ENCODE assay signal across 14 cellular contexts in the genomic region with DNA sequence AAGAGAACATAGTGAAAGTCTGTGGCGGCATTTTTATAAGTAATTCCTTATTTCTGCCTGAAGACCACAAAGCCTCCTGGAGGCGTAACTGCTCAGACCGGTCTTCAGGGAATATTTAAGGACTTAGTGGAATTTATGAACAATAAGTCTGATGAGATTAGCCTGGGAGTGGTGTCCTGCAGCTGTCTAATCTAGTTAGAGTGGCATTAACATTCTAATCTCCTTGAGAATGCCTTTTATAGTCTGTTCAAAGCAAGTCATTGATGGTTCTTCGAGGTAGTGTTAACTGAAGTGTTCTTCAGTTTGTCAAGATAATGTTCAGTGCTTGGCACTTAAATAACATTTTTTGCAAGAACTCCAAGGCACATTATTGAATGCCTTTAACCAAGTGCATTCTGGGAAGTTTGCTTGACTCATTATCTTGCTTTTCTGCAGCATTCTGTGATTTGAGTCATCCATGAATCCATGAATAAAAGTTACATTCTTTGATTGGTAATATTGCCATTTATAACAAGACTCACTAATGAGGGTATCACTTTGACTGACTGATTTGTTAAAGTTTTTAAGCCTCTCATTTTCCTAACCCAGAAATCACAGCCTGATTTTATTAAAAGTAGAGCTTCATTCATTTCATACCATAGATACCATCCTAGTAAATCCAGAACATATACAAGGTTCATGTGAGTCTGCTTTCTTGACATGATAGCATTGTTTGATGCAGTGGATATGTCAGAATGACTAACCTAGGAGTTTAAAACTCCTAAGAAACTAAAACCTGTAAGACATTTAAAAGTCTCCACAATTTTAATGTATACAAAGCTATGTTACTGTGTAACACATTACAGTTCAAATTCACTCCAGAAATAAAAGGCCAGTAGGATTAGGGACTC. TPM values are rescaled to one million over a fixed set of nuclear protein-coding genes. Genes with fewer than 3 reads are reported as not detected.
DNase-seq lines count a peak whose midpoint lies in the region; ATAC-seq, FAIRE-seq and TF ChIP-seq lines count a peak whose summit lies in the region.
"Had no signal": no experiment of that assay in that cellular context is flagged by ENCODE, and none has a peak within 500 bp of the region (broad histone marks: within the 10 kb centered on the region; RNA-seq: fewer than 3 reads in every experiment).

No MANE protein-coding gene starts in this region.

- no peak overlapping the region for H3K27ac ChIP-seq in HepG2 (ENCODE audit: extremely low read length, insufficient read depth, low read length)
- H3K27ac ChIP-seq in right lobe of liver = no peak overlapping the region

- CTCF ChIA-PET in HepG2 (lab: Yijun Ruan, JAX; ENCODE audit: low intra/inter-chr PET ratio, low total read pairs) = no interaction called here

- TF ChIP-seq RAD21 in HepG2 (CRISPR knock-in tag; IDR thresholded peaks at IDR 0.05) = no peak

- H3K9me3 ChIP-seq in HepG2 (ENCODE audit: low read length) = no peaks in the 10 kb centered on the region
- H3K9me3 ChIP-seq in right lobe of liver = no peaks in the 10 kb centered on the region

- no peaks in the 10 kb centered on the region for H3K4me1 ChIP-seq in HepG2 (ENCODE audit: insufficient read depth, low read length)
- H3K4me1 ChIP-seq in right lobe of liver = no peaks in the 10 kb centered on the region

- TF ChIP-seq EP300 in HepG2 (IDR thresholded peaks at IDR 0.05; ENCODE audit: low read depth in 2 of 2, low read length in 2 of 2) = no peak
- TF ChIP-seq EP300 in HepG2 (CRISPR knock-in tag; IDR thresholded peaks at IDR 0.05; ENCODE audit: borderline replicate concordance) = no peak

- H3K9ac ChIP-seq in HepG2 (ENCODE audit: insufficient read depth, low read depth, low read length) = no peak overlapping the region

- DNase-seq in HepG2 (ENCODE audit: low spot score) (no peak), right lobe of liver (no peak), NCI-H82 (lab: John Stamatoyannopoulos, UW) (peak; percentile 97), left cardiac atrium (no peak), DMS 273 treated with DMSO at 0.1 percent for 48 hours (lab: John Stamatoyannopoulos, UW) (no peak), COR-L47 (lab: John Stamatoyannopoulos, UW) (no peak)
- DNase-seq: C1 segment of cervical spinal cord, immature natural killer cell, MM.1S, NCI-H2029 treated with DMSO at 0.1 percent for 48 hours, NCI-H748 treated with DMSO at 0.1 percent for 48 hours had no signal

- H3K36me3 ChIP-seq in HepG2 (replicated peaks in 1 of 2; ENCODE audit: control insufficient read depth in 1 of 2, insufficient read depth in 2 of 2, low read length in 2 of 2) = peaks cover 27 to 83% of the 10 kb centered on the region in 2 experiments
- H3K36me3 ChIP-seq in right lobe of liver = peaks cover 40 to 100% (median 71%) of the 10 kb centered on the region in 4 donors

- H3K27me3 ChIP-seq in HepG2 (ENCODE audit: control insufficient read depth in 1 of 2, insufficient read depth in 2 of 2, low read length in 2 of 2) (no peaks in the 10 kb centered on the region), right lobe of liver (no peaks in the 10 kb centered on the region)

- TF ChIP-seq CTCF in HepG2 (CRISPR knock-in tag; IDR thresholded peaks at IDR 0.05) (no peak), right lobe of liver (IDR thresholded peaks at IDR 0.05) (no peak)

- in situ Hi-C loops in HepG2 (cut with HindIII; ENCODE audit: extremely low pct_ligation_motif_present, low pct_unique_long_range_greater_than_20kb) = no loop called here

- intact Hi-C loops in HepG2 (cut with micrococcal nuclease; ENCODE audit: unreplicated experiment) (no loop called here), right lobe of liver (cut with DNase I) (no loop called here), left cardiac atrium (cut with DNase I) (no loop called here)

- no peak overlapping the region for H3K4me3 ChIP-seq in HepG2 (replicated peaks in 1 of 3; ENCODE audit: insufficient read depth in 1 of 3, low read depth in 2 of 3, low read length in 3 of 3)
- no peak overlapping the region for H3K4me3 ChIP-seq in right lobe of liver

- H3K79me2 ChIP-seq in HepG2 (ENCODE audit: insufficient read depth, low read length) = peaks cover 5% of the 10 kb centered on the region

- BruUV-seq in HepG2 (replicated peaks; lab: Mats Ljungman, UMichigan) = no TSS peak

- H3K4me2 ChIP-seq in HepG2 (ENCODE audit: low read depth, low read length) = no peak overlapping the region

- FAIRE-seq in HepG2 (lab: Jason Lieb, UNC) = no peak
- FAIRE-seq: colon, RCC 7860 had no signal

- ATAC-seq in HepG2 (no peak), right lobe of liver (no peak), left cardiac atrium (peak; percentile 27 to 64), GM21717 (IDR thresholded peaks at IDR 0.05; ENCODE audit: unreplicated experiment) (no peak)

- H4K20me1 ChIP-seq in HepG2 (ENCODE audit: insufficient read depth, low read length) = no peaks in the 10 kb centered on the region

- POLR2A ChIA-PET in HepG2 (lab: Yijun Ruan, JAX) = interaction anchor here (1.7 kb wide), 1 partner anchor 19 kb away, joined by 4 read pairs; no protein-coding TSS in a partner anchor

- no peak for TF ChIP-seq POLR2A in HepG2 (IDR thresholded peaks at IDR 0.05; ENCODE audit: insufficient read depth in 1 of 2, low read depth in 2 of 2, low read length in 2 of 2)
- TF ChIP-seq POLR2A in right lobe of liver (IDR thresholded peaks at IDR 0.05) = no peak

- no peak overlapping the region for H2AFZ ChIP-seq in HepG2 (ENCODE audit: low read length)

- WGBS in HepG2 (ENCODE audit: low lambda C conversion rate) = 98% methylated on average over 4 of the region's 4 CpGs
- 97% methylated on average over 4 of the region's 4 CpGs for WGBS in right lobe of liver (ENCODE audit: insufficient coverage, low coverage, low lambda C conversion rate, missing lambda C conversion rate)

TF ChIP-seq in HepG2, 621 proteins besides CTCF, POLR2A, EP300 and RAD21:
- no peak for TF ChIP-seq ZNF773 (CRISPR knock-in tag; IDR thresholded peaks at IDR 0.05; ENCODE audit: borderline replicate concordance)
- TF ChIP-seq RBFOX2 (IDR thresholded peaks at IDR 0.05; ENCODE audit: low read depth, low read length) = peak; percentile 47

RNA-seq across cellular contexts. Expression of gene RBM5, which starts 12.5 kb away (rescaled TPM):
- total RNA-seq in HepG2 (2016; rRNA removed; fragmentation: Illumina TruSeq; extraction: Trizol) (65.0 and 106 TPM in 2 replicates), right lobe of liver (10 to 100 TPM; 42.1 to 62.4 (median 46.4) TPM), left cardiac atrium (10 to 100 TPM; 66.6 to 69.7 TPM)
- total RNA-seq in HepG2 (2016; cell fraction: cytosol; rRNA removed; fragmentation: Illumina TruSeq; extraction: Trizol; ENCODE audit: low read depth) = 28.2 and 29.4 TPM in 2 replicates
- total RNA-seq in HepG2 (2016; cell fraction: insoluble cytoplasmic fraction; rRNA removed; fragmentation: Illumina TruSeq; extraction: Trizol) = 57.8 and 102 TPM in 2 replicates
- total RNA-seq in HepG2 (2016; cell fraction: membrane; rRNA removed; fragmentation: Illumina TruSeq; extraction: Trizol) = 21.6 and 27.7 TPM in 2 replicates
- total RNA-seq in HepG2 (2016; cell fraction: nucleus; rRNA removed; fragmentation: Illumina TruSeq; extraction: Trizol) = 176 and 216 TPM in 2 replicates
- polyA plus RNA-seq in HepG2 (2011; rRNA removed) = 204 and 254 TPM in 2 replicates
- polyA plus RNA-seq in HepG2 (2011; cell fraction: cytosol; rRNA removed) = 65.2 and 69.9 TPM in 2 replicates
- 615 and 653 TPM in 2 replicates for polyA plus RNA-seq in HepG2 (2011; cell fraction: nucleus; rRNA removed)
- 78.9 and 117 TPM in 2 replicates for polyA plus RNA-seq in HepG2 (2012)
- polyA plus RNA-seq in HepG2 (2016; cell fraction: cytosol; fragmentation: Illumina TruSeq; extraction: Trizol; ENCODE audit: low read depth) = 2.8 and 3.1 TPM in 2 replicates
- 44.4 and 46.1 TPM in 2 replicates for polyA plus RNA-seq in HepG2 (2016; cell fraction: insoluble cytoplasmic fraction; fragmentation: Illumina TruSeq; extraction: Trizol; ENCODE audit: low read depth)
- polyA plus RNA-seq in HepG2 (2016; cell fraction: membrane; fragmentation: Illumina TruSeq; extraction: Trizol; ENCODE audit: low read depth) = 4.0 and 7.3 TPM in 2 replicates
- 371 and 412 TPM in 2 replicates for polyA plus RNA-seq in HepG2 (2016; cell fraction: nucleus; fragmentation: Illumina TruSeq; extraction: Trizol; ENCODE audit: insufficient read depth, low read depth)
- polyA minus RNA-seq in HepG2 (2011; rRNA and poly(A)+ RNA removed; ENCODE audit: low replicate concordance) = 201 and 212 TPM in 2 replicates
- polyA minus RNA-seq in HepG2 (2011; cell fraction: cytosol; rRNA and poly(A)+ RNA removed) = 50.6 and 64.3 TPM in 2 replicates
- polyA minus RNA-seq in HepG2 (2011; cell fraction: nucleus; rRNA and poly(A)+ RNA removed) = 340 and 438 TPM in 2 replicates

RNA-seq across cellular contexts. Expression of gene SEMA3F, which starts 53.9 kb away (rescaled TPM):
- total RNA-seq in HepG2 (2016; rRNA removed; fragmentation: Illumina TruSeq; extraction: Trizol) (3.6 and 7.6 TPM in 2 replicates), right lobe of liver (1 to 10 TPM; 1.2 to 5.9 (median 4.2) TPM), left cardiac atrium (10 to 100 TPM; 12.5 to 24.0 TPM)
- 1.5 and 1.7 TPM in 2 replicates for total RNA-seq in HepG2 (2016; cell fraction: cytosol; rRNA removed; fragmentation: Illumina TruSeq; extraction: Trizol; ENCODE audit: low read depth)
- 3.6 and 8.8 TPM in 2 replicates for total RNA-seq in HepG2 (2016; cell fraction: insoluble cytoplasmic fraction; rRNA removed; fragmentation: Illumina TruSeq; extraction: Trizol)
- 4.9 and 5.4 TPM in 2 replicates for total RNA-seq in HepG2 (2016; cell fraction: membrane; rRNA removed; fragmentation: Illumina TruSeq; extraction: Trizol)
- total RNA-seq in HepG2 (2016; cell fraction: nucleus; rRNA removed; fragmentation: Illumina TruSeq; extraction: Trizol) = 8.8 and 9.1 TPM in 2 replicates
- polyA plus RNA-seq in HepG2 (2011; rRNA removed) = 14.8 and 17.2 TPM in 2 replicates
- polyA plus RNA-seq in HepG2 (2011; cell fraction: cytosol; rRNA removed) = 13.5 and 13.7 TPM in 2 replicates
- polyA plus RNA-seq in HepG2 (2011; cell fraction: nucleus; rRNA removed) = 22.1 and 33.2 TPM in 2 replicates
- polyA plus RNA-seq in HepG2 (2012) = 9.5 and 12.9 TPM in 2 replicates
- polyA plus RNA-seq in HepG2 (2016; cell fraction: cytosol; fragmentation: Illumina TruSeq; extraction: Trizol; ENCODE audit: low read depth) = 2.0 and 2.5 TPM in 2 replicates
- polyA plus RNA-seq in HepG2 (2016; cell fraction: insoluble cytoplasmic fraction; fragmentation: Illumina TruSeq; extraction: Trizol; ENCODE audit: low read depth) = 6.6 and 7.1 TPM in 2 replicates
- 5.8 and 6.2 TPM in 2 replicates for polyA plus RNA-seq in HepG2 (2016; cell fraction: membrane; fragmentation: Illumina TruSeq; extraction: Trizol; ENCODE audit: low read depth)
- polyA plus RNA-seq in HepG2 (2016; cell fraction: nucleus; fragmentation: Illumina TruSeq; extraction: Trizol; ENCODE audit: insufficient read depth, low read depth) = 22.2 and 24.9 TPM in 2 replicates
- 63.3 and 65.7 TPM in 2 replicates for polyA minus RNA-seq in HepG2 (2011; rRNA and poly(A)+ RNA removed; ENCODE audit: low replicate concordance)
- 14.4 and 15.7 TPM in 2 replicates for polyA minus RNA-seq in HepG2 (2011; cell fraction: cytosol; rRNA and poly(A)+ RNA removed)
- 7.2 and 9.3 TPM in 2 replicates for polyA minus RNA-seq in HepG2 (2011; cell fraction: nucleus; rRNA and poly(A)+ RNA removed)
- polyA plus RNA-seq: immature natural killer cell had no signal

Comparison
In these comparisons a context has a peak if more than half of its experiments do, and no peak if none do; other contexts are left out.
1. ATAC-seq: peak in left cardiac atrium (2 of 2); none in HepG2 (single experiment), right lobe of liver (0 of 4) and GM21717 (single experiment).